ENCODE assay signal across 24 cellular contexts in the genomic region with DNA sequence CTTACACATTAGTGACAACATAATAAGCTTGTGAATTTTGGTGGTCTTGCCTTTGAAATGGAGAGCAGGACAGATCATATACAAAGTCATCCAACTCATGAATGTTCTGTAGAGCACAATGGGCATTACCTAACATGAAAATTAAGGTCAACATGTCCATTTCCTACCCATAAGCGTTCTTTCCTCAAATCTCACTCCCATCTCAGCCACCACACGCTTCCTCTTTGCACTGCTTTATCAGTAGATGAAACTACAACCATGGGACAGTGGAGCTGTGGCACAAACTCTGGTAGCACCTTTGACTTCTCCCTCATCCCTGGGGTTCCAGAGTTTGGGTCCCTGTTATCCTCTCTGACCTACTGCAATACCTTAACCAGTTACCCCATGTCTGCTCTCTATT. TPM values are rescaled to one million over a fixed set of nuclear protein-coding genes. Genes with fewer than 3 reads are reported as not detected.
"Had no signal": no experiment of that assay in that cellular context is flagged by ENCODE, and none has a peak within 500 bp of the region (broad histone marks: within the 10 kb centered on the region; RNA-seq: fewer than 3 reads in every experiment).

No MANE protein-coding gene starts in this region.

- H3K27ac Mint-ChIP-seq: memory B cell; progenitor cell of endocrine pancreas; T-helper 1 cell treated with Interleukin-12 subunit alpha and Interleukin-12 subunit beta and Interleukin-4 antibody, amounts not matched to agents 30 μg/mL and 1 μg/mL, for 36 hours had no signal

- H3K36me3 ChIP-seq: left lung, spleen had no signal

- DNase-seq: activated CD4-positive, alpha-beta T cell treated with anti-CD3 and anti-CD28 coated beads for 4 hours; activated CD4-positive, alpha-beta T cell treated with anti-CD3 and anti-CD28 coated beads, Interleukin-2, amount 50 U/mL, for 48 hours; activated CD4-positive, CD25-positive, alpha-beta regulatory T cell; activated naive CD4-positive, alpha-beta T cell treated with Interleukin-2 at 50 U/mL for 16 hours; activated T-cell treated with anti-CD3 and anti-CD28 coated beads, Interleukin-2, amount 50 U/mL, for 48 hours; amygdala; dermis blood vessel endothelial cell; effector memory CD4-positive, alpha-beta T cell; foreskin melanocyte; immature natural killer cell; left lung; naive B cell; retina; spleen; stimulated activated CD4-positive, alpha-beta T cell treated with anti-CD3 and anti-CD28 coated beads, Interleukin-4, amount 100 ng/mL, for 24 hours; stimulated activated naive CD4-positive, alpha-beta T cell treated with Interleukin-2 at 50 U/mL for 16 hours; T1000 had no signal

- H3K9me3 ChIP-seq: left lung had no signal

- H3K4me3 Mint-ChIP-seq: memory B cell; T-helper 1 cell treated with Interleukin-12 subunit alpha and Interleukin-12 subunit beta and Interleukin-4 antibody, amounts not matched to agents 30 μg/mL and 1 μg/mL, for 36 hours had no signal

- H3K4me3 ChIP-seq: spleen had no signal

- H3K27ac ChIP-seq: left lung, spleen had no signal

- H3K9me3 Mint-ChIP-seq: immature natural killer cell; memory B cell; T-helper 1 cell treated with Interleukin-12 subunit alpha and Interleukin-12 subunit beta and Interleukin-4 antibody, amounts not matched to agents 30 μg/mL and 1 μg/mL, for 36 hours had no signal

- H3K27me3 Mint-ChIP-seq: memory B cell, progenitor cell of endocrine pancreas had no signal

- ATAC-seq: left lung had no signal

- H3K36me3 Mint-ChIP-seq: naive B cell had no signal

- H3K27me3 ChIP-seq: left lung, spleen had no signal

RNA-seq across cellular contexts. Expression of gene PON3, which starts 36.4 kb away (rescaled TPM):
- total RNA-seq: activated CD8-positive, alpha-beta memory T cell treated with anti-CD3 and anti-CD28 coated beads for 36 hours; kidney epithelial cell; osteocyte had no signal

RNA-seq across cellular contexts. Expression of gene ASB4, which starts 53.1 kb away (rescaled TPM):
- total RNA-seq: activated CD8-positive, alpha-beta memory T cell treated with anti-CD3 and anti-CD28 coated beads for 36 hours; dermis blood vessel endothelial cell; kidney epithelial cell; osteocyte; progenitor cell of endocrine pancreas; spleen; ureter had no signal
- polyA plus RNA-seq: immature natural killer cell had no signal
